8 cellular contexts compared by ENCODE assay signal in genomic region chr10:125201108-125201524, GRCh38. TPM values are rescaled to one million over a fixed set of nuclear protein-coding genes. Genes with fewer than 3 reads are reported as not detected.
DNase-seq lines count a peak whose midpoint lies in the region; ATAC-seq and TF ChIP-seq lines count a peak whose summit lies in the region.

No MANE protein-coding gene starts in this region.

- ATAC-seq in GM21360 (IDR thresholded peaks at IDR 0.05; ENCODE audit: unreplicated experiment) (peak; percentile 93), HG03378 (IDR thresholded peaks at IDR 0.05; ENCODE audit: unreplicated experiment) (peak; percentile 85)

- no peak for TF ChIP-seq POLR2A in stomach (IDR thresholded peaks at IDR 0.05)

- H3K27ac ChIP-seq in stomach = no peak overlapping the region

- WGBS in stomach, 5 donors = 37 to 55% (median 42%) methylated on average over 4 to 5 of the region's 5 CpGs

- peak; percentile 87 for DNase-seq in ELR (ENCODE audit: low read depth)
- peak; percentile 61 for DNase-seq in choroid plexus epithelial cell (ENCODE audit: low read depth)
- DNase-seq in stomach = no peak
- no peak for DNase-seq in hepatic stellate cell (ENCODE audit: low spot score)
- no peak for DNase-seq in NCI-H1092 treated with DMSO at 0.1 percent for 48 hours (lab: John Stamatoyannopoulos, UW)
- no peak for DNase-seq in stimulated activated CD4-positive, alpha-beta T cell treated with anti-CD3 and anti-CD28 coated beads, Interleukin-4, amount 100 ng/mL, for 4 hours

- peaks cover 0 to 3% (median 0%) of the 10 kb centered on the region in 4 donors for H3K9me3 ChIP-seq in stomach

- no peaks in the 10 kb centered on the region for H3K27me3 ChIP-seq in stomach

- no peak overlapping the region for H3K4me3 ChIP-seq in choroid plexus epithelial cell (ENCODE audit: low read depth, low read length)
- no peak overlapping the region for H3K4me3 ChIP-seq in stomach

- TF ChIP-seq CTCF in choroid plexus epithelial cell (conservative IDR thresholded peaks at IDR 0.05; ENCODE audit: low read depth, low read length) (no peak), stomach (IDR thresholded peaks at IDR 0.05) (no peak)

- intact Hi-C loops in stomach (cut with DNase I; ENCODE audit: low total_unique reads) = no loop called here

- H3K4me1 ChIP-seq in stomach = no peaks in the 10 kb centered on the region

- TF ChIP-seq EP300 in stomach (IDR thresholded peaks at IDR 0.05) = no peak

- no peaks in the 10 kb centered on the region for H3K36me3 ChIP-seq in stomach

RNA-seq across cellular contexts. Expression of gene CTBP2, which starts 40.8 kb away (rescaled TPM):
- total RNA-seq in stomach = 100 to 1,000 TPM in 2 of 5 donors, 10 to 100 TPM in 3; 58.6 to 169 (median 80.5) TPM
- 10 to 100 TPM; 21.3 to 41.2 (median 34.6) TPM for polyA plus RNA-seq in stomach

Comparison
In these comparisons a context has a peak if more than half of its experiments do, and no peak if none do; other contexts are left out.
1. DNase-seq: peak in ELR (single experiment) and choroid plexus epithelial cell (single experiment); none in stomach (single experiment), hepatic stellate cell (single experiment), NCI-H1092 treated with DMSO at 0.1 percent for 48 hours (single experiment) and stimulated activated CD4-positive, alpha-beta T cell treated with anti-CD3 and anti-CD28 coated beads, Interleukin-4, amount 100 ng/mL, for 4 hours (0 of 2).